Comparison of ENCODE assay signal across 16 cellular contexts in the genomic region with DNA sequence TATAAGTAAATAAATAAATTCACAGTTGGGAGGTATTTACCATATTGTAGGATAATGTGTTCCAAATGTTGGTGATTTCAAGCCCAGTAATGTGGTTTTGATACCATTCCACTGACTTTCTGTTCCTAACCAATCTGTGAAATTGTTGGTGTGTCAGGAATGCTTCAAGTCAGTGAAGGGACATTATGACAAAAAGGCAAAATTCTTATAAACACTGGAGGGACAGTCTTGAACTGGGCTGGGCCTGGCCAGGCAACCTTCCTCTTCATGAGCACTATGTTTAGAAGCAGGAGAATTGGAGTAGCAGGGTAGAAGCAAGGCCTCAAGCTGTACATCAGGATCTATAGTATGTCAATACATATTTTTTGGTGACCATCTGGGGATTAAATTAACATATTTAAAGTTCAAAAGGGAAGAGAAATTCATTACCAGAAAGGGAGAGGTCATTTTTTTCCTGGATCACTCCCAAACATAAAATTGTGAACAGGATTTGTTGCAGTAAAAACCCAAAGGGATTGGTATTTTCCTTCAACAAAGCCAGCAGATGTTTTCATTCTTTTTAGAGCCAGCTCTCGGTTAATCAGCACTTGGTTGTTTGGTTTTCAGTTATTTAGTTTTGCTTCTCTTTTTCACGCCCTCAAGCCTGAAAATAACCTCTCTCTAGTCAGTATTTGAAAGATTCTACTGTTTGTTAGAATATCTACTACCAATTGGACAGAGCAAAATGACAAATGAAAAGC.
DNase-seq lines count a peak whose midpoint lies in the region; ATAC-seq and TF ChIP-seq lines count a peak whose summit lies in the region.
"Had no signal": no experiment of that assay in that cellular context is flagged by ENCODE, and none has a peak within 500 bp of the region (broad histone marks: within the 10 kb centered on the region; RNA-seq: fewer than 3 reads in every experiment).

No MANE protein-coding gene starts in this region.

- H3K9me3 ChIP-seq in heart right ventricle, result no peaks in the 10 kb centered on the region
- H3K9me3 ChIP-seq: stomach had no signal

- H3K4me1 Mint-ChIP-seq in WTC11, result peaks cover 30% of the 10 kb centered on the region

- TF ChIP-seq CTCF in AG04449 (IDR thresholded peaks at IDR 0.05; ENCODE audit: insufficient read depth, low read length, missing control alignments) (no peak), astrocyte of the cerebellum (IDR thresholded peaks at IDR 0.05; ENCODE audit: low read depth, low read length, missing control alignments) (no peak), heart right ventricle (IDR thresholded peaks at IDR 0.05) (no peak), WTC11 (IDR thresholded peaks at IDR 0.05) (no peak)

- peaks cover 0 to 9% (median 3%) of the 10 kb centered on the region in 9 donors for H3K4me1 ChIP-seq in heart right ventricle

- H3K9me3 Mint-ChIP-seq in WTC11, result peaks cover 3% of the 10 kb centered on the region

- intact Hi-C loops in heart right ventricle (cut with DNase I), result loop anchor here in 1 of 10 donors (5.0 kb wide), 1 partner anchor 235 kb away; no protein-coding TSS in a partner anchor

- H3K36me3 Mint-ChIP-seq in WTC11, result 0 out of 2 replicates have a peak, but pooled peaks cover 3% of the 10 kb centered on the region
- H3K36me3 Mint-ChIP-seq: activated naive CD8-positive, alpha-beta T cell had no signal

- no peak overlapping the region for H3K4me3 Mint-ChIP-seq in WTC11
- H3K4me3 Mint-ChIP-seq: activated naive CD8-positive, alpha-beta T cell had no signal

- peaks cover 3% of the 10 kb centered on the region; the same call in 1 of the 2 replicates for H3K27me3 Mint-ChIP-seq in WTC11 (ENCODE audit: low read depth)

- in situ Hi-C loops in astrocyte of the cerebellum (cut with HindIII; ENCODE audit: low sequenced_read_pairs), result no loop called here

- POLR2A ChIA-PET in AG04449 (lab: Yijun Ruan, JAX), result no interaction called here
- POLR2A ChIA-PET in HEK293T (lab: Yijun Ruan, JAX), result no interaction called here
- POLR2A ChIA-PET in WTC11 (lab: Charles Lee), result no interaction called here

- H3K27ac Mint-ChIP-seq in WTC11, result no peak overlapping the region
- H3K27ac Mint-ChIP-seq: activated naive CD8-positive, alpha-beta T cell had no signal

- WGBS in heart right ventricle, 2 donors, result 44 to 47% methylated on average over 2 of the region's 2 CpGs

- no peaks in the 10 kb centered on the region for H3K27me3 ChIP-seq in heart right ventricle
- H3K27me3 ChIP-seq: stomach had no signal

- CTCF ChIA-PET in AG04449 (lab: Yijun Ruan, JAX), result interaction anchor here (1.1 kb wide), 1 partner anchor 891 kb away, joined by 3 read pairs; no protein-coding TSS in a partner anchor
- CTCF ChIA-PET in HEK293T (lab: Yijun Ruan, JAX), result no interaction called here
- CTCF ChIA-PET in WTC11 (lab: Charles Lee), result no interaction called here

- no peaks in the 10 kb centered on the region for H3K36me3 ChIP-seq in heart right ventricle
- H3K36me3 ChIP-seq: stomach had no signal

- DNase-seq in AG04449 (ENCODE audit: low read depth, low spot score) (peak; percentile 34), astrocyte of the cerebellum (ENCODE audit: low read depth) (peak; percentile 86), heart right ventricle (no peak), HEK293T (ENCODE audit: extremely low spot score) (no peak), H4 (ENCODE audit: low spot score) (no peak), DMS153 treated with DMSO at 0.1 percent for 48 hours (lab: John Stamatoyannopoulos, UW; ENCODE audit: unreplicated experiment) (no peak), WTC11 (ENCODE audit: low spot score) (no peak)
- DNase-seq: activated CD8-positive, alpha-beta memory T cell treated with anti-CD3 and anti-CD28 coated beads, Interleukin-2, amount 50 U/mL, for 48 hours; COR-L47; erythroblast; NCI-H1436 treated with DMSO at 0.1 percent for 48 hours; OCI-M1; small intestine; stomach had no signal

- peak overlapping the region in 8 of 10 donors; percentile 6 to 57 (median 34) for H3K27ac ChIP-seq in heart right ventricle
- H3K27ac ChIP-seq: stomach had no signal

- H3K4me3 ChIP-seq in AG04449 (ENCODE audit: low read depth, low read length), result no peak overlapping the region
- no peak overlapping the region for H3K4me3 ChIP-seq in astrocyte of the cerebellum (ENCODE audit: low read depth, low read length)
- H3K4me3 ChIP-seq in heart right ventricle, result no peak overlapping the region
- H3K4me3 ChIP-seq: stomach had no signal

- ATAC-seq in GM19455 (IDR thresholded peaks at IDR 0.05; ENCODE audit: unreplicated experiment) (peak; percentile 45), heart right ventricle (peak in 3 of 8 donors; percentile 55 to 75 (median 64)), WTC11 (no peak)

TF ChIP-seq in HEK293T, 16 proteins besides CTCF, POLR2A, EP300 and RAD21:
- TF ChIP-seq SP1 (IDR thresholded peaks at IDR 0.05) (no peak), FOXM1 (IDR thresholded peaks at IDR 0.05; ENCODE audit: borderline replicate concordance) (no peak), SUZ12 (IDR thresholded peaks at IDR 0.05) (no peak), FOXA1 (IDR thresholded peaks at IDR 0.05) (no peak), ELF4 (IDR thresholded peaks at IDR 0.05) (no peak), NFRKB (IDR thresholded peaks at IDR 0.05) (no peak), BHLHE40 (IDR thresholded peaks at IDR 0.05; ENCODE audit: borderline replicate concordance) (no peak), ARNT (IDR thresholded peaks at IDR 0.05) (no peak), TARDBP (IDR thresholded peaks at IDR 0.05) (no peak), LEF1 (IDR thresholded peaks at IDR 0.05; ENCODE audit: borderline replicate concordance) (no peak), L3MBTL2 (conservative IDR thresholded peaks at IDR 0.05) (no peak)

TF ChIP-seq in WTC11, 78 proteins besides CTCF, POLR2A, EP300 and RAD21:
- no peak for TF ChIP-seq RELA (CRISPR knock-in tag; IDR thresholded peaks at IDR 0.05; ENCODE audit: borderline replicate concordance)
- TF ChIP-seq, protein P1, sequence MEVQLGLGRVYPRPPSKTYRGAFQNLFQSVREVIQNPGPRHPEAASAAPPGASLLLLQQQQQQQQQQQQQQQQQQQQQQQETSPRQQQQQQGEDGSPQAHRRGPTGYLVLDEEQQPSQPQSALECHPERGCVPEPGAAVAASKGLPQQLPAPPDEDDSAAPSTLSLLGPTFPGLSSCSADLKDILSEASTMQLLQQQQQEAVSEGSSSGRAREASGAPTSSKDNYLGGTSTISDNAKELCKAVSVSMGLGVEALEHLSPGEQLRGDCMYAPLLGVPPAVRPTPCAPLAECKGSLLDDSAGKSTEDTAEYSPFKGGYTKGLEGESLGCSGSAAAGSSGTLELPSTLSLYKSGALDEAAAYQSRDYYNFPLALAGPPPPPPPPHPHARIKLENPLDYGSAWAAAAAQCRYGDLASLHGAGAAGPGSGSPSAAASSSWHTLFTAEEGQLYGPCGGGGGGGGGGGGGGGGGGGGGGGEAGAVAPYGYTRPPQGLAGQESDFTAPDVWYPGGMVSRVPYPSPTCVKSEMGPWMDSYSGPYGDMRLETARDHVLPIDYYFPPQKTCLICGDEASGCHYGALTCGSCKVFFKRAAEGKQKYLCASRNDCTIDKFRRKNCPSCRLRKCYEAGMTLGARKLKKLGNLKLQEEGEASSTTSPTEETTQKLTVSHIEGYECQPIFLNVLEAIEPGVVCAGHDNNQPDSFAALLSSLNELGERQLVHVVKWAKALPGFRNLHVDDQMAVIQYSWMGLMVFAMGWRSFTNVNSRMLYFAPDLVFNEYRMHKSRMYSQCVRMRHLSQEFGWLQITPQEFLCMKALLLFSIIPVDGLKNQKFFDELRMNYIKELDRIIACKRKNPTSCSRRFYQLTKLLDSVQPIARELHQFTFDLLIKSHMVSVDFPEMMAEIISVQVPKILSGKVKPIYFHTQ (CRISPR knock-in tag; IDR thresholded peaks at IDR 0.05), result no peak
- TF ChIP-seq IRF2 (CRISPR knock-in tag; IDR thresholded peaks at IDR 0.05; ENCODE audit: borderline replicate concordance, low read depth), result no peak
- no peak for TF ChIP-seq RORB (CRISPR knock-in tag; IDR thresholded peaks at IDR 0.05)
- no peak for TF ChIP-seq HMGA2 (CRISPR knock-in tag; IDR thresholded peaks at IDR 0.05)
- TF ChIP-seq JUN (CRISPR knock-in tag; IDR thresholded peaks at IDR 0.05), result no peak
- no peak for TF ChIP-seq ZNF219 (CRISPR knock-in tag; IDR thresholded peaks at IDR 0.05; ENCODE audit: borderline replicate concordance)
- TF ChIP-seq, protein P2, sequence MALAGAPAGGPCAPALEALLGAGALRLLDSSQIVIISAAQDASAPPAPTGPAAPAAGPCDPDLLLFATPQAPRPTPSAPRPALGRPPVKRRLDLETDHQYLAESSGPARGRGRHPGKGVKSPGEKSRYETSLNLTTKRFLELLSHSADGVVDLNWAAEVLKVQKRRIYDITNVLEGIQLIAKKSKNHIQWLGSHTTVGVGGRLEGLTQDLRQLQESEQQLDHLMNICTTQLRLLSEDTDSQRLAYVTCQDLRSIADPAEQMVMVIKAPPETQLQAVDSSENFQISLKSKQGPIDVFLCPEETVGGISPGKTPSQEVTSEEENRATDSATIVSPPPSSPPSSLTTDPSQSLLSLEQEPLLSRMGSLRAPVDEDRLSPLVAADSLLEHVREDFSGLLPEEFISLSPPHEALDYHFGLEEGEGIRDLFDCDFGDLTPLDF (CRISPR knock-in tag; IDR thresholded peaks at IDR 0.05), result no peak
- no peak for TF ChIP-seq FOXK1 (CRISPR knock-in tag; IDR thresholded peaks at IDR 0.05)
- no peak for TF ChIP-seq MXD4 (CRISPR knock-in tag; IDR thresholded peaks at IDR 0.05; ENCODE audit: borderline replicate concordance)
- no peak for TF ChIP-seq USF2 (CRISPR knock-in tag; IDR thresholded peaks at IDR 0.05)
- TF ChIP-seq GABPB1 (CRISPR knock-in tag; IDR thresholded peaks at IDR 0.05), result no peak
- TF ChIP-seq, protein P3, sequence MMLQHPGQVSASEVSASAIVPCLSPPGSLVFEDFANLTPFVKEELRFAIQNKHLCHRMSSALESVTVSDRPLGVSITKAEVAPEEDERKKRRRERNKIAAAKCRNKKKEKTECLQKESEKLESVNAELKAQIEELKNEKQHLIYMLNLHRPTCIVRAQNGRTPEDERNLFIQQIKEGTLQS (CRISPR knock-in tag; conservative IDR thresholded peaks at IDR 0.05), result no peak
- TF ChIP-seq ZNF232 (CRISPR knock-in tag; IDR thresholded peaks at IDR 0.05), result no peak
- TF ChIP-seq MYBL2 (CRISPR knock-in tag; IDR thresholded peaks at IDR 0.05), result no peak

Comparison
In these comparisons a context has a peak if more than half of its experiments do, and no peak if none do; other contexts are left out.
1. DNase-seq: peak in AG04449 (single experiment) and astrocyte of the cerebellum (single experiment); none in heart right ventricle (0 of 2), HEK293T (single experiment), H4 (single experiment), DMS153 treated with DMSO at 0.1 percent for 48 hours (single experiment) and WTC11 (single experiment).